ENCODE assay signal across 19 cellular contexts in the genomic region with DNA sequence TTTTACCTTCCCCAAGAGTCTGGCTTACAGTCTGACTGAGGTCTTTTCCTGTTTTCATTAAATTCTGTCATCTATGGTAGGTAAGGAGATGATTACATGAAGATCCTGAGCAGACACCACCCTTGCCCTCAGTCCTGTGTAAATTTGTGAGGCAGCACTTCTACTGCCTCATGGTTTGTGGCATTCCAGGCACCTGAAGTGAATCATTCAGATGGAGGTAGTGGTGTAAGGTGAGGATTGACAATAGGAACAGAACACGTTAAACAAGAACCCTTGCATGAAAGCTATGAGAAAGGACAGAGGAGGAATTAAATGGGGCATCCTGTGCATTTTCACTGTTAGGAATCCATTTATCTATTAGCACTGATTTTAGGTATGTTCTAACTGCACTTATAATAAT.
"Had no signal": no experiment of that assay in that cellular context is flagged by ENCODE, and none has a peak within 500 bp of the region (broad histone marks: within the 10 kb centered on the region; RNA-seq: fewer than 3 reads in every experiment).

No MANE protein-coding gene starts in this region.

- H3K4me3 ChIP-seq: SJSA1, SK-N-MC had no signal

- H3K27me3 ChIP-seq: SJSA1 had no signal

- H3K27ac ChIP-seq: SJSA1, SK-N-MC had no signal

- H3K36me3 ChIP-seq: SJSA1 had no signal

- DNase-seq: KBM-7, MV-4-11, NCI-H1048, NCI-H1105, NCI-H1417, NCI-H1436 treated with DMSO at 0.1 percent for 48 hours, NCI-H1694 treated with DMSO at 0.1 percent for 48 hours, NCI-H1930, NCI-H2081, NCI-H2107, NCI-H2227 treated with DMSO at 0.1 percent for 48 hours, NCI-H524, NCI-H69, NCI-H774, Right ventricle myocardium superior, RPMI8226, SIG-M5 had no signal

- H3K9me3 ChIP-seq: SJSA1 had no signal

- H3K4me1 ChIP-seq: SJSA1 had no signal
